Comparison of ENCODE assay signal across 15 cellular contexts in genomic region chr20:48658505-48658904, GRCh38.
DNase-seq lines count a peak whose midpoint lies in the region; ATAC-seq, FAIRE-seq and TF ChIP-seq lines count a peak whose summit lies in the region.
"Had no signal": no experiment of that assay in that cellular context is flagged by ENCODE, and none has a peak within 500 bp of the region (broad histone marks: within the 10 kb centered on the region; RNA-seq: fewer than 3 reads in every experiment).

No MANE protein-coding gene starts in this region.

- no peak for FAIRE-seq in endothelial cell of umbilical vein (lab: Jason Lieb, UNC)

- H3K79me2 ChIP-seq in endothelial cell of umbilical vein (ENCODE audit: control insufficient read depth, insufficient read depth, low read length): no peaks in the 10 kb centered on the region
- H3K79me2 ChIP-seq: hepatocyte had no signal

- intact Hi-C loops in activated naive CD4-positive, alpha-beta T cell treated with anti-CD3 and anti-CD28 coated beads for 36 hours (cut with micrococcal nuclease): loop anchor here (5.0 kb wide), 2 partner anchors 59 to 169 kb away; partner anchors contain the start of gene PREX1
- intact Hi-C loops in activated T-helper 1 cell treated with anti-CD3 and anti-CD28 coated beads, Interleukin-12 subunit alpha, Interleukin-12 subunit beta, Interleukin-2, Interleukin-4 antibody, amounts not matched to agents 30 ng/mL and 10 ng/mL and 1 ng/mL, durations not matched to agents 14 hours and 24 hours and 36 hours (cut with micrococcal nuclease): loop anchor here (5.0 kb wide), 3 partner anchors 124 to 264 kb away; partner anchors contain the start of gene ARFGEF2
- intact Hi-C loops in endothelial cell of umbilical vein (cut with micrococcal nuclease): no loop called here

- peaks cover 19 to 43% of the 10 kb centered on the region in 2 experiments for H3K36me3 ChIP-seq in endothelial cell of umbilical vein (ENCODE audit: control insufficient read depth in 2 of 2, extremely low read depth in 1 of 2, insufficient read depth in 2 of 2, low read length in 2 of 2)

- no peak for DNase-seq in activated naive CD4-positive, alpha-beta T cell treated with anti-CD3 and anti-CD28 coated beads for 36 hours
- DNase-seq in activated naive CD4-positive, alpha-beta T cell (lab: John Stamatoyannopoulos, UW): no peak
- no peak for DNase-seq in activated T-helper 1 cell treated with anti-CD3 and anti-CD28 coated beads, Interleukin-12 subunit alpha, Interleukin-12 subunit beta, Interleukin-2, Interleukin-4 antibody, amounts not matched to agents 30 ng/mL and 10 ng/mL and 1 ng/mL, durations not matched to agents 14 hours and 24 hours and 36 hours (ENCODE audit: low spot score)
- no peak for DNase-seq in endothelial cell of umbilical vein (ENCODE audit: low read depth, low spot score)
- DNase-seq in omental fat pad (ENCODE audit: low spot score): no peak
- DNase-seq: stimulated activated CD4-positive, alpha-beta T cell treated with anti-CD3 and anti-CD28 coated beads, Interleukin-15, amount 100 ng/mL, for 24 hours; stomach; SW 1271 had no signal

- H3K4me3 ChIP-seq in endothelial cell of umbilical vein (replicated peaks in 1 of 3; ENCODE audit: insufficient read depth in 1 of 3, low read depth in 1 of 3, low read length in 3 of 3): no peak overlapping the region
- H3K4me3 ChIP-seq: cardiac muscle cell, hepatocyte, right atrium auricular region, stomach had no signal

- CTCF ChIA-PET in activated naive CD4-positive, alpha-beta T cell treated with anti-CD3 and anti-CD28 coated beads for 36 hours (lab: Charles Lee): interaction anchor here (0.7 to 5.7 kb wide), 13 partner anchors 9 to 270 kb away, joined by 3 to 108 read pairs (median 4); no protein-coding TSS in a partner anchor
- CTCF ChIA-PET in endothelial cell of umbilical vein (lab: Charles Lee): interaction anchor here (1.3 to 3.1 kb wide), 12 partner anchors 11 to 326 kb away, joined by 5 to 126 read pairs (median 18); partner anchors contain the start of gene PREX1

- peaks cover 5% of the 10 kb centered on the region for H3K9me3 Mint-ChIP-seq in activated naive CD4-positive, alpha-beta T cell treated with anti-CD3 and anti-CD28 coated beads for 36 hours
- peaks cover 3% of the 10 kb centered on the region for H3K9me3 Mint-ChIP-seq in activated T-helper 1 cell treated with anti-CD3 and anti-CD28 coated beads, Interleukin-12 subunit alpha, Interleukin-12 subunit beta, Interleukin-2, Interleukin-4 antibody, amounts not matched to agents 30 ng/mL and 10 ng/mL and 1 ng/mL, durations not matched to agents 14 hours and 24 hours and 36 hours

- H3K27ac ChIP-seq in endothelial cell of umbilical vein (ENCODE audit: insufficient read depth, low read depth, low read length): peak overlapping the region; percentile 7
- H3K27ac ChIP-seq in temporal lobe (ENCODE audit: low read depth, low read length): peak overlapping the region; percentile 98
- H3K27ac ChIP-seq: cardiac muscle cell, hepatocyte, right atrium auricular region, RWPE1, stomach had no signal

- H3K27ac Mint-ChIP-seq in activated naive CD4-positive, alpha-beta T cell treated with anti-CD3 and anti-CD28 coated beads for 36 hours: peak overlapping the region; percentile 20
- peak overlapping the region; percentile 56 for H3K27ac Mint-ChIP-seq in activated T-helper 1 cell treated with anti-CD3 and anti-CD28 coated beads, Interleukin-12 subunit alpha, Interleukin-12 subunit beta, Interleukin-2, Interleukin-4 antibody, amounts not matched to agents 30 ng/mL and 10 ng/mL and 1 ng/mL, durations not matched to agents 14 hours and 24 hours and 36 hours

- no peaks in the 10 kb centered on the region for H3K9me1 ChIP-seq in endothelial cell of umbilical vein (replicated peaks; ENCODE audit: control insufficient read depth, extremely low read depth, insufficient read depth, low read length)

- peaks cover 3% of the 10 kb centered on the region for H3K4me1 ChIP-seq in endothelial cell of umbilical vein (ENCODE audit: control insufficient read depth, extremely low read depth, insufficient read depth, low read length)
- H3K4me1 ChIP-seq: right atrium auricular region had no signal

- no peak overlapping the region for H3K4me3 Mint-ChIP-seq in activated naive CD4-positive, alpha-beta T cell treated with anti-CD3 and anti-CD28 coated beads for 36 hours
- H3K4me3 Mint-ChIP-seq in activated T-helper 1 cell treated with anti-CD3 and anti-CD28 coated beads, Interleukin-12 subunit alpha, Interleukin-12 subunit beta, Interleukin-2, Interleukin-4 antibody, amounts not matched to agents 30 ng/mL and 10 ng/mL and 1 ng/mL, durations not matched to agents 14 hours and 24 hours and 36 hours: no peak overlapping the region

- H3K9me3 ChIP-seq in endothelial cell of umbilical vein (replicated peaks; ENCODE audit: control insufficient read depth, insufficient read depth, low read length): no peaks in the 10 kb centered on the region
- H3K9me3 ChIP-seq: stomach had no signal

- no peaks in the 10 kb centered on the region for H3K27me3 Mint-ChIP-seq in activated naive CD4-positive, alpha-beta T cell treated with anti-CD3 and anti-CD28 coated beads for 36 hours (ENCODE audit: low read depth)
- no peaks in the 10 kb centered on the region for H3K27me3 Mint-ChIP-seq in activated T-helper 1 cell treated with anti-CD3 and anti-CD28 coated beads, Interleukin-12 subunit alpha, Interleukin-12 subunit beta, Interleukin-2, Interleukin-4 antibody, amounts not matched to agents 30 ng/mL and 10 ng/mL and 1 ng/mL, durations not matched to agents 14 hours and 24 hours and 36 hours (ENCODE audit: insufficient read depth)

- H3K9ac ChIP-seq in endothelial cell of umbilical vein (replicated peaks; ENCODE audit: extremely low read depth, insufficient read depth, low read length): no peak overlapping the region

- no TSS peak for BruUV-seq in endothelial cell of umbilical vein (replicated peaks; lab: Mats Ljungman, UMichigan)

- TF ChIP-seq CTCF in endothelial cell of umbilical vein (IDR thresholded peaks at IDR 0.05; ENCODE audit: extremely low read depth in 1 of 2, insufficient read depth in 1 of 2, low read depth in 1 of 2, low read length in 2 of 2) (no peak), omental fat pad (IDR thresholded peaks at IDR 0.05) (no peak)

- H4K20me1 ChIP-seq in endothelial cell of umbilical vein (replicated peaks; ENCODE audit: control insufficient read depth, extremely low read depth, insufficient read depth, low read length): no peaks in the 10 kb centered on the region

- H3K4me1 Mint-ChIP-seq in activated naive CD4-positive, alpha-beta T cell treated with anti-CD3 and anti-CD28 coated beads for 36 hours (ENCODE audit: low read depth): no peaks in the 10 kb centered on the region
- H3K4me1 Mint-ChIP-seq in activated T-helper 1 cell treated with anti-CD3 and anti-CD28 coated beads, Interleukin-12 subunit alpha, Interleukin-12 subunit beta, Interleukin-2, Interleukin-4 antibody, amounts not matched to agents 30 ng/mL and 10 ng/mL and 1 ng/mL, durations not matched to agents 14 hours and 24 hours and 36 hours (ENCODE audit: low read depth): peaks cover 10% of the 10 kb centered on the region

- no peak for TF ChIP-seq POLR2A in endothelial cell of umbilical vein (IDR thresholded peaks at IDR 0.05; ENCODE audit: low read depth, low read length)

- POLR2A ChIA-PET in endothelial cell of umbilical vein (lab: Charles Lee): no interaction called here

- H3K27me3 ChIP-seq in endothelial cell of umbilical vein (ENCODE audit: control insufficient read depth in 2 of 2, insufficient read depth in 2 of 2, low read length in 2 of 2): no peaks in the 10 kb centered on the region
- H3K27me3 ChIP-seq: cardiac muscle cell, hepatocyte, right atrium auricular region, stomach had no signal

- ATAC-seq in GM18907 (IDR thresholded peaks at IDR 0.05; ENCODE audit: unreplicated experiment) (no peak), omental fat pad (ENCODE audit: low FRiP score) (no peak), GM19035 (IDR thresholded peaks at IDR 0.05; ENCODE audit: unreplicated experiment) (no peak)

- peaks cover 5% of the 10 kb centered on the region for H3K36me3 Mint-ChIP-seq in activated naive CD4-positive, alpha-beta T cell treated with anti-CD3 and anti-CD28 coated beads for 36 hours (ENCODE audit: low read depth)
- peaks cover 50% of the 10 kb centered on the region for H3K36me3 Mint-ChIP-seq in activated T-helper 1 cell treated with anti-CD3 and anti-CD28 coated beads, Interleukin-12 subunit alpha, Interleukin-12 subunit beta, Interleukin-2, Interleukin-4 antibody, amounts not matched to agents 30 ng/mL and 10 ng/mL and 1 ng/mL, durations not matched to agents 14 hours and 24 hours and 36 hours (ENCODE audit: low read depth)

- H3K4me2 ChIP-seq in endothelial cell of umbilical vein (ENCODE audit: insufficient read depth, low read length): no peak overlapping the region
- H3K4me2 ChIP-seq: hepatocyte had no signal

- dilution Hi-C loops in endothelial cell of umbilical vein (cut with MboI; ENCODE audit: extremely low pct_ligation_motif_present, low sequenced_read_pairs): loop anchor here (25.0 kb wide), 1 partner anchor 254 kb away; the partner anchor contains the start of gene ARFGEF2

- H2AFZ ChIP-seq in endothelial cell of umbilical vein (ENCODE audit: low read depth, low read length): no peak overlapping the region
- H2AFZ ChIP-seq: hepatocyte had no signal

TF ChIP-seq in endothelial cell of umbilical vein, 7 proteins besides CTCF, POLR2A, EP300 and RAD21:
- no peak for TF ChIP-seq POLR2AphosphoS5 (IDR thresholded peaks at IDR 0.05; ENCODE audit: insufficient read depth, low read depth, low read length)
- no peak for TF ChIP-seq FOS (IDR thresholded peaks at IDR 0.05; ENCODE audit: borderline replicate concordance, insufficient read depth, low read length)
- TF ChIP-seq JUN (IDR thresholded peaks at IDR 0.05; ENCODE audit: borderline replicate concordance, insufficient read depth, insufficient read length, low read depth): no peak
- TF ChIP-seq MAX (IDR thresholded peaks at IDR 0.05; ENCODE audit: insufficient read depth, insufficient read length): no peak
